In the genomic region with DNA sequence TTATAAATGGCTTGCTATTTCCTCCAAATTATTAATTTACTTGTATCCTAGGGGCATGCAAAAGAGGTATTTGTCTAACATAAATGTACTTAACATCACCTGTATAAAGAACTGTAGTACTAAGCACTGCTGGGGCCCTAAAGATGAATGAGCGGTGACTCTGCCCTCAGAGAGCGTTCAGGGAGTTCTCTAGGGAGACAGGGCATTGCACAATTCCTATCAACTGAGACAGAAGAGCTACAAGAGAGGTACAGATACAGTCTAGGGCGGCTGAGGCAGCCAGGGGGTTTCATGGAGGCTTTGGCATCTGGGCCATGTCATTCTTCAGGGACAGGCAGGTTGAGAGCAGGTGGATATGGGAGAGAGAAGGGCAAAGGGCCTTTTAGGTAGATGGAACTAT, we compare ENCODE assay signal across 17 cellular contexts.
"Had no signal": no experiment of that assay in that cellular context is flagged by ENCODE, and none has a peak within 500 bp of the region (broad histone marks: within the 10 kb centered on the region; RNA-seq: fewer than 3 reads in every experiment).

No MANE protein-coding gene starts in this region.

- FAIRE-seq: TTC549 had no signal

- H3K27ac ChIP-seq: thoracic aorta had no signal

- H3K4me3 ChIP-seq: smooth muscle cell, thoracic aorta had no signal

- H3K4me2 ChIP-seq: smooth muscle cell had no signal

- DNase-seq: activated CD4-positive, alpha-beta T cell treated with anti-CD3 and anti-CD28 coated beads for 48 hours; activated CD8-positive, alpha-beta memory T cell treated with anti-CD3 and anti-CD28 coated beads, Interleukin-2, amount 50 U/mL, for 4 hours; activated CD8-positive, alpha-beta T cell treated with anti-CD3 and anti-CD28 coated beads, Interleukin-2, amount 10 ng/mL, durations not matched to agents 7 days and 5 days; activated gamma-delta T cell treated with Interleukin-2 at 50 U/mL for 16 hours; amniotic stem cell; central memory CD4-positive, alpha-beta T cell; cortex of kidney; effector CD8-positive, alpha-beta T cell; mesendoderm; nephron progenitor cell; right cardiac atrium; stimulated activated naive CD8-positive, alpha-beta T cell treated with anti-CD3 and anti-CD28 coated beads, Interleukin-15, Interleukin-2, amounts not matched to agents 100 U/mL and 50 U/mL, for 24 hours; T-helper 2 cell had no signal

- H3K9me3 ChIP-seq: thoracic aorta had no signal

- ATAC-seq: activated CD8-positive, alpha-beta T cell treated with anti-CD3 and anti-CD28 coated beads, Interleukin-2, amount 10 ng/mL, durations not matched to agents 7 days and 5 days; right cardiac atrium; stimulated activated naive CD8-positive, alpha-beta T cell treated with anti-CD3 and anti-CD28 coated beads, Interleukin-15, Interleukin-2, amounts not matched to agents 100 U/mL and 50 U/mL, for 24 hours; WTC11 had no signal
